In genomic region chr9:134456740-134457315, GRCh38 we compare ENCODE assay signal across 10 cellular contexts.
DNase-seq lines count a peak whose midpoint lies in the region; ATAC-seq, FAIRE-seq and TF ChIP-seq lines count a peak whose summit lies in the region.
"Had no signal": no experiment of that assay in that cellular context is flagged by ENCODE, and none has a peak within 500 bp of the region (broad histone marks: within the 10 kb centered on the region; RNA-seq: fewer than 3 reads in every experiment).

No MANE protein-coding gene starts in this region.

- CTCF ChIA-PET in A549 (lab: Yijun Ruan, JAX) = interaction anchor here (0.7 to 6.9 kb wide), 10 partner anchors 9 to 630 kb away, joined by 3 to 76 read pairs (median 5); no protein-coding TSS in a partner anchor

- ATAC-seq in A549 (peak in 1 of 2 experiments; percentile 24; a peak in 4 of 6 replicates), HG03565 (IDR thresholded peaks at IDR 0.05; ENCODE audit: unreplicated experiment) (no peak), GM21737 (IDR thresholded peaks at IDR 0.05; ENCODE audit: unreplicated experiment) (no peak)

- no peaks in the 10 kb centered on the region for H3K9me3 Mint-ChIP-seq in dendritic cell treated with granulocyte-macrophage colony-stimulating factor and Interleukin-4, amounts not matched to agents 40 ng/mL and 50 ng/mL, for 4 days
- no peaks in the 10 kb centered on the region for H3K9me3 Mint-ChIP-seq in neural crest cell

- peak overlapping the region; percentile 55 for H3K4me2 ChIP-seq in A549

- H3K9me3 ChIP-seq in A549 (peaks cover 8% of the 10 kb centered on the region; the same call in 2 of the 3 replicates), Peyer's patch (no peaks in the 10 kb centered on the region)

- peaks cover 50% of the 10 kb centered on the region for H3K4me1 Mint-ChIP-seq in dendritic cell treated with granulocyte-macrophage colony-stimulating factor and Interleukin-4, amounts not matched to agents 40 ng/mL and 50 ng/mL, for 4 days (ENCODE audit: low read depth)
- peaks cover 8% of the 10 kb centered on the region for H3K4me1 Mint-ChIP-seq in neural crest cell

- H3K27me3 ChIP-seq in Peyer's patch = no peaks in the 10 kb centered on the region

- TF ChIP-seq RAD21 in A549 (conservative IDR thresholded peaks at IDR 0.05 in 1 of 2, IDR thresholded peaks at IDR 0.05 in 1 of 2) = no peak

- TF ChIP-seq POLR2A in A549 (IDR thresholded peaks at IDR 0.05; ENCODE audit: low read length) (no peak), Peyer's patch (IDR thresholded peaks at IDR 0.05) (no peak)

- H3K4me1 ChIP-seq in A549 (peaks cover 54% of the 10 kb centered on the region), Peyer's patch (peaks cover 0 to 21% (median 6%) of the 10 kb centered on the region in 4 donors)

- 20% methylated on average over 1 of the region's 12 CpGs for WGBS in A549 (ENCODE audit: missing lambda C conversion rate)

- POLR2A ChIA-PET in A549 (lab: Yijun Ruan, JAX) = no interaction called here

- no peaks in the 10 kb centered on the region for H3K36me3 Mint-ChIP-seq in dendritic cell treated with granulocyte-macrophage colony-stimulating factor and Interleukin-4, amounts not matched to agents 40 ng/mL and 50 ng/mL, for 4 days (ENCODE audit: low read depth)
- no peaks in the 10 kb centered on the region for H3K36me3 Mint-ChIP-seq in neural crest cell (ENCODE audit: low read depth)

- DNase-seq in A549 (ENCODE audit: low read depth in 1 of 2, low spot score in 1 of 2) (no peak), Peyer's patch (no peak), neural crest cell (ENCODE audit: low read depth, low spot score) (no peak), NCI-H748 treated with DMSO at 0.1 percent for 48 hours (lab: John Stamatoyannopoulos, UW) (no peak), ecto neural progenitor cell (ENCODE audit: low spot score) (no peak)
- DNase-seq: Calu3, NCI-H82 had no signal

- no peak for FAIRE-seq in A549 (lab: Jason Lieb, UNC)

- peak overlapping the region; percentile 80 for H3K27ac Mint-ChIP-seq in dendritic cell treated with granulocyte-macrophage colony-stimulating factor and Interleukin-4, amounts not matched to agents 40 ng/mL and 50 ng/mL, for 4 days
- peak overlapping the region; percentile 23 for H3K27ac Mint-ChIP-seq in neural crest cell (ENCODE audit: unreplicated experiment)

- TF ChIP-seq EP300 in A549 (IDR thresholded peaks at IDR 0.05) = no peak

- H3K27ac ChIP-seq in A549 (peak overlapping the region; percentile 80 to 92), Peyer's patch (peak overlapping the region; percentile 78 to 94 (median 87))

- no peak for TF ChIP-seq CTCF in A549 (IDR thresholded peaks at IDR 0.05)
- no peak for TF ChIP-seq CTCF in Peyer's patch (IDR thresholded peaks at IDR 0.05)
- no peak for TF ChIP-seq CTCF in neural crest cell (conservative IDR thresholded peaks at IDR 0.05)

- H3K4me3 ChIP-seq in A549 = no peak overlapping the region
- H3K4me3 ChIP-seq in Peyer's patch = peak overlapping the region; percentile 30 to 54 (median 47)

- peaks cover 35% of the 10 kb centered on the region for H3K27me3 Mint-ChIP-seq in dendritic cell treated with granulocyte-macrophage colony-stimulating factor and Interleukin-4, amounts not matched to agents 40 ng/mL and 50 ng/mL, for 4 days
- no peaks in the 10 kb centered on the region for H3K27me3 Mint-ChIP-seq in neural crest cell (ENCODE audit: low read depth)

- no peaks in the 10 kb centered on the region for H3K36me3 ChIP-seq in Peyer's patch

- intact Hi-C loops in dendritic cell treated with granulocyte-macrophage colony-stimulating factor and Interleukin-4, amounts not matched to agents 40 ng/mL and 50 ng/mL, for 4 days (cut with micrococcal nuclease) = no loop called here

- H3K4me3 Mint-ChIP-seq in dendritic cell treated with granulocyte-macrophage colony-stimulating factor and Interleukin-4, amounts not matched to agents 40 ng/mL and 50 ng/mL, for 4 days = peak overlapping the region; percentile 57
- no peak overlapping the region for H3K4me3 Mint-ChIP-seq in neural crest cell

TF ChIP-seq in A549, 52 proteins besides CTCF, POLR2A, EP300 and RAD21:
- TF ChIP-seq ATOH8 (CRISPR knock-in tag; IDR thresholded peaks at IDR 0.05; ENCODE audit: low read depth) = no peak
- no peak for TF ChIP-seq KDM1A (IDR thresholded peaks at IDR 0.05; ENCODE audit: low read depth)
- no peak for TF ChIP-seq FOSB (CRISPR knock-in tag; IDR thresholded peaks at IDR 0.05)
